ENCODE assay signal across 8 cellular contexts in the genomic region with DNA sequence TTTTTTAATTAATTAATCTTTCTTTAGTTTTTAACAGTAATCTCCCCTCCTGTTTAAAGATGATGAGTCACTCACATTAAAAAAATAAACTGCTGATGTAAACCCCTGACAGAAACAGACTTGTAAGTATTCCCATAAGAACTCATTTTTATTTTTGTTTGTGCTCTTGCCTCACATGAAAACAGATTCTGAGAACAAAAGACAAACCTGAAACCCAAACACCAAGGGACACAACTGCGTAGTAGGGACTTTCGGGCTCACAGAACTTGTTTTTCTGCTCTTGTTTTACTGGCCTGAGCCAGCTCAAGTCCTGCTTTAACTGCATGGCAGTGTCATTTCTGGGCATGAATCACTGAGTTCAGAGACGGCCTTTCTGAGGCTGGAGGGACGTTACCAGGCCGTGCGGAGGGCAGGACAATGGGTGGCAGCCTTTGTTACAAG.
DNase-seq lines count a peak whose midpoint lies in the region; ATAC-seq and TF ChIP-seq lines count a peak whose summit lies in the region.

No MANE protein-coding gene starts in this region.

- POLR2A ChIA-PET in HEK293T (lab: Yijun Ruan, JAX): no interaction called here

- TF ChIP-seq CTCF in right lobe of liver (IDR thresholded peaks at IDR 0.05) (no peak), thoracic aorta (IDR thresholded peaks at IDR 0.05) (no peak)

- no peak for TF ChIP-seq POLR2A in right lobe of liver (IDR thresholded peaks at IDR 0.05)

- intact Hi-C loops in right lobe of liver (cut with DNase I): no loop called here

- DNase-seq in ELR (ENCODE audit: low read depth) (peak; percentile 84), HEK293T (ENCODE audit: extremely low spot score) (peak; percentile 14), SK-MEL-5 (ENCODE audit: low read depth, low spot score) (peak; percentile 47), right lobe of liver (no peak), thoracic aorta (ENCODE audit: low spot score) (peak; percentile 26), SJCRH30 (no peak), NCI-H2171 treated with DMSO at 0.1 percent for 48 hours (lab: John Stamatoyannopoulos, UW) (no peak)

- ATAC-seq in right lobe of liver (peak; percentile 38 to 67 (median 54)), thoracic aorta (ENCODE audit: insufficient number of reproducible peaks, low FRiP score, low read depth) (peak; percentile 77)

- peak overlapping the region in 1 of 2 donors; percentile 34 for H3K9ac ChIP-seq in duodenal mucosa (ENCODE audit: low read depth in 1 of 2, low read length in 2 of 2)

- CTCF ChIA-PET in HEK293T (lab: Yijun Ruan, JAX): interaction anchor here (0.6 kb wide), 1 partner anchor 1896 kb away, joined by 5 read pairs; no protein-coding TSS in a partner anchor

- H3K27me3 ChIP-seq in duodenal mucosa (ENCODE audit: control insufficient read depth in 1 of 2, insufficient read depth in 2 of 2, low read length in 2 of 2) (no peaks in the 10 kb centered on the region), right lobe of liver (no peaks in the 10 kb centered on the region), thoracic aorta (replicated peaks; ENCODE audit: insufficient read depth) (no peaks in the 10 kb centered on the region), SJCRH30 (no peaks in the 10 kb centered on the region)

- WGBS in right lobe of liver (ENCODE audit: insufficient coverage, low coverage, low lambda C conversion rate, missing lambda C conversion rate): 39% methylated on average over 2 of the region's 6 CpGs

- H3K4me1 ChIP-seq in duodenal mucosa (ENCODE audit: control insufficient read depth in 1 of 2, insufficient read depth in 2 of 2, low read length in 2 of 2) (peaks cover 10 to 13% of the 10 kb centered on the region in 2 donors), right lobe of liver (peaks cover 0 to 4% (median 0%) of the 10 kb centered on the region in 4 donors), thoracic aorta (ENCODE audit: control insufficient read depth in 1 of 2, low read depth in 2 of 2) (peaks cover 61 to 84% of the 10 kb centered on the region in 2 donors), SJCRH30 (no peaks in the 10 kb centered on the region)

- peaks cover 38 to 49% of the 10 kb centered on the region in 2 donors for H3K36me3 ChIP-seq in duodenal mucosa (ENCODE audit: control insufficient read depth in 1 of 2, insufficient read depth in 2 of 2, low read length in 2 of 2)
- peaks cover 0 to 36% (median 5%) of the 10 kb centered on the region in 4 donors for H3K36me3 ChIP-seq in right lobe of liver
- peaks cover 21% of the 10 kb centered on the region for H3K36me3 ChIP-seq in thoracic aorta
- 0 out of 2 replicates have a peak, but pooled peaks cover 3% of the 10 kb centered on the region for H3K36me3 ChIP-seq in SJCRH30

- H3K27ac ChIP-seq in duodenal mucosa (ENCODE audit: low read depth, low read length) (peak overlapping the region; percentile 2), right lobe of liver (peak overlapping the region; percentile 19 to 64 (median 53)), thoracic aorta (peak overlapping the region; percentile 86 to 87), SJCRH30 (no peak overlapping the region)

- in situ Hi-C loops in SK-MEL-5 (cut with HindIII; ENCODE audit: low pct_unique_long_range_greater_than_20kb, low sequenced_read_pairs): no loop called here

- H3K4me3 ChIP-seq in duodenal mucosa (ENCODE audit: low read depth in 1 of 2, low read length in 2 of 2) (peak overlapping the region in 1 of 2 donors; percentile 12), right lobe of liver (no peak overlapping the region), thoracic aorta (peak overlapping the region; percentile 46), SJCRH30 (no peak overlapping the region)

- H3K9me3 ChIP-seq in duodenal mucosa (ENCODE audit: control insufficient read depth in 1 of 2, low read length in 2 of 2) (no peaks in the 10 kb centered on the region), right lobe of liver (no peaks in the 10 kb centered on the region), thoracic aorta (no peaks in the 10 kb centered on the region), SJCRH30 (replicated peaks) (no peaks in the 10 kb centered on the region)

TF ChIP-seq in HEK293T, 16 proteins besides CTCF, POLR2A, EP300 and RAD21:
- TF ChIP-seq FOXM1 (IDR thresholded peaks at IDR 0.05; ENCODE audit: borderline replicate concordance): no peak
- no peak for TF ChIP-seq TARDBP (IDR thresholded peaks at IDR 0.05)
- TF ChIP-seq ARNT (IDR thresholded peaks at IDR 0.05): no peak
- TF ChIP-seq CTBP1 (IDR thresholded peaks at IDR 0.05; ENCODE audit: borderline replicate concordance): no peak
- TF ChIP-seq L3MBTL2 (conservative IDR thresholded peaks at IDR 0.05): no peak
- TF ChIP-seq ZNF384 (IDR thresholded peaks at IDR 0.05): no peak
- TF ChIP-seq ELF4 (IDR thresholded peaks at IDR 0.05): no peak
- no peak for TF ChIP-seq FOXA1 (IDR thresholded peaks at IDR 0.05)
- TF ChIP-seq BHLHE40 (IDR thresholded peaks at IDR 0.05; ENCODE audit: borderline replicate concordance): no peak
- TF ChIP-seq NFRKB (IDR thresholded peaks at IDR 0.05): no peak
- no peak for TF ChIP-seq SP1 (IDR thresholded peaks at IDR 0.05)
- TF ChIP-seq SUZ12 (IDR thresholded peaks at IDR 0.05): no peak
- TF ChIP-seq, protein P1, sequence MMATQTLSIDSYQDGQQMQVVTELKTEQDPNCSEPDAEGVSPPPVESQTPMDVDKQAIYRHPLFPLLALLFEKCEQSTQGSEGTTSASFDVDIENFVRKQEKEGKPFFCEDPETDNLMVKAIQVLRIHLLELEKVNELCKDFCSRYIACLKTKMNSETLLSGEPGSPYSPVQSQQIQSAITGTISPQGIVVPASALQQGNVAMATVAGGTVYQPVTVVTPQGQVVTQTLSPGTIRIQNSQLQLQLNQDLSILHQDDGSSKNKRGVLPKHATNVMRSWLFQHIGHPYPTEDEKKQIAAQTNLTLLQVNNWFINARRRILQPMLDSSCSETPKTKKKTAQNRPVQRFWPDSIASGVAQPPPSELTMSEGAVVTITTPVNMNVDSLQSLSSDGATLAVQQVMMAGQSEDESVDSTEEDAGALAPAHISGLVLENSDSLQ (IDR thresholded peaks at IDR 0.05): no peak
- no peak for TF ChIP-seq FOXK2 (IDR thresholded peaks at IDR 0.05)
- TF ChIP-seq HDGF (IDR thresholded peaks at IDR 0.05; ENCODE audit: borderline replicate concordance): no peak
- TF ChIP-seq LEF1 (IDR thresholded peaks at IDR 0.05; ENCODE audit: borderline replicate concordance): no peak
TF ChIP-seq in HEK293T: peak in this region for 0.

Comparison
In these comparisons a context has a peak if more than half of its experiments do, and no peak if none do; other contexts are left out.
1. DNase-seq: peak in ELR (single experiment), HEK293T (single experiment), SK-MEL-5 (single experiment) and thoracic aorta (single experiment); none in right lobe of liver (0 of 3), SJCRH30 (0 of 2) and NCI-H2171 treated with DMSO at 0.1 percent for 48 hours (single experiment).